Comparison of ENCODE assay signal across 1 cellular context in the genomic region with DNA sequence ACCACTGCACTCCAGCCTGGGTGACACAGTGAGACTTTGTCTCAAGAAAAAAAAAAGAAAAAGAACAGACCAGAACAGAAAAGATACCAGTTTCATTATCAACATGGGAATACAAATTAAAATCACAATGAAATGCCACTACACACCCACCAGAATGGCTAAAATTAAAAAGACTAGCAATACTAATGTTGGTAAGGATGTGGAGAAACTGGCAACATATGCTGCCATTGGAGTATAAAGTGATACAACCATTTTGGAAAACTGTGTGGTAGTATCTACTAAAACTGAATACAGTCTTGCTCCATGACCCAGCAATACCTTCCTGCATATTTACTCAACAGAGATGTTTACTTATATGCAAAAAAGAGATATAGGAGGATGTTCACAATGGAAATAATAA.
TF ChIP-seq lines count a peak whose summit lies in the region.

No MANE protein-coding gene starts in this region.

TF ChIP-seq in K562, 482 proteins besides CTCF, POLR2A, EP300 and RAD21:
- TF ChIP-seq ZNF764 (CRISPR knock-in tag; IDR thresholded peaks at IDR 0.05; ENCODE audit: low read depth) (no peak), RBM25 (IDR thresholded peaks at IDR 0.05; ENCODE audit: low read depth, low read length, severe bottlenecking) (peak; percentile 16)
